33 cellular contexts compared by ENCODE assay signal in genomic region chr5:147044868-147045267, GRCh38.
"Had no signal": no experiment of that assay in that cellular context is flagged by ENCODE, and none has a peak within 500 bp of the region (broad histone marks: within the 10 kb centered on the region; RNA-seq: fewer than 3 reads in every experiment).

No MANE protein-coding gene starts in this region.

- H3K9me3 ChIP-seq: ascending aorta, Peyer's patch, SJSA1 had no signal

- H3K36me3 ChIP-seq: ascending aorta, cardiac muscle cell, Peyer's patch, SJSA1, WERI-Rb-1 had no signal

- DNase-seq: activated CD4-positive, alpha-beta memory T cell treated with anti-CD3 and anti-CD28 coated beads, Interleukin-2, amount 10 ng/mL, durations not matched to agents 7 days and 5 days; activated CD4-positive, alpha-beta T cell treated with anti-CD3 and anti-CD28 coated beads for 1 hour; activated CD4-positive, alpha-beta T cell treated with anti-CD3 and anti-CD28 coated beads for 48 hours; activated CD4-positive, CD25-positive, alpha-beta regulatory T cell; activated CD8-positive, alpha-beta memory T cell treated with anti-CD3 and anti-CD28 coated beads for 24 hours; activated CD8-positive, alpha-beta memory T cell treated with anti-CD3 and anti-CD28 coated beads, Interleukin-2, amount 10 ng/mL, durations not matched to agents 7 days and 5 days; activated effector memory CD4-positive, alpha-beta T cell treated with anti-CD3 and anti-CD28 coated beads, Interleukin-2, amount 50 U/mL, for 16 hours; activated naive CD4-positive, alpha-beta T cell; activated naive CD4-positive, alpha-beta T cell treated with anti-CD3 and anti-CD28 coated beads, Interleukin-2, amount 50 U/mL, for 16 hours; activated naive CD8-positive, alpha-beta T cell treated with anti-CD3 and anti-CD28 coated beads for 36 hours; activated T-cell treated with anti-CD3 and anti-CD28 coated beads, Interleukin-2, amount 50 U/mL, for 1 hour; activated T-cell treated with anti-CD3 and anti-CD28 coated beads, Interleukin-2, amount 50 U/mL, for 72 hours; amniotic stem cell; NCI-H1105; NCI-H1417 treated with DMSO at 0.1 percent for 48 hours; NCI-H187 treated with DMSO at 0.1 percent for 48 hours; NCI-H2081; NCI-H2171 treated with DMSO at 0.1 percent for 48 hours; NCI-H226; NCI-H446 treated with DMSO at 0.1 percent for 48 hours; NCI-H524 treated with DMSO at 0.1 percent for 48 hours; PC-3; Peyer's patch; RPMI8226; SHP77 treated with DMSO at 0.1 percent for 48 hours; SW 1271; T-helper 1 cell; T-helper 2 cell; T1000; WERI-Rb-1 had no signal

- H3K4me1 ChIP-seq: ascending aorta, Peyer's patch, SJSA1 had no signal

- H3K27ac ChIP-seq: ascending aorta, cardiac muscle cell, Peyer's patch, SJSA1, WERI-Rb-1 had no signal

- H3K4me3 ChIP-seq: ascending aorta, cardiac muscle cell, Peyer's patch, SJSA1 had no signal

- H3K27me3 ChIP-seq: ascending aorta, cardiac muscle cell, Peyer's patch had no signal
